16 cellular contexts compared by ENCODE assay signal in genomic region chr16:53235851-53236250, GRCh38.
DNase-seq lines count a peak whose midpoint lies in the region; ATAC-seq and TF ChIP-seq lines count a peak whose summit lies in the region.
"Had no signal": no experiment of that assay in that cellular context is flagged by ENCODE, and none has a peak within 500 bp of the region (broad histone marks: within the 10 kb centered on the region; RNA-seq: fewer than 3 reads in every experiment).

No MANE protein-coding gene starts in this region.

- H3K36me3 ChIP-seq in mesenchymal stem cell (ENCODE audit: control insufficient read depth in 1 of 2, insufficient read depth in 2 of 2, low read depth in 1 of 2, low read length in 2 of 2), result peaks cover 10 to 96% of the 10 kb centered on the region in 2 experiments

- WGBS in mesenchymal stem cell, result 44% methylated on average over 1 of the region's 3 CpGs

- intact Hi-C loops in Right ventricle myocardium inferior (cut with DNase I), result no loop called here

- DNase-seq in HCEC 1CT (peak; percentile 20), chondrocyte (ENCODE audit: low spot score) (no peak), mesenchymal stem cell (no peak), NCI-H345 (lab: John Stamatoyannopoulos, UW) (no peak), coronary artery (ENCODE audit: low spot score) (no peak), Right ventricle myocardium inferior (ENCODE audit: missing footprints) (no peak), NCI-H1436 (lab: John Stamatoyannopoulos, UW) (no peak)
- DNase-seq: COR-L47, DMS 273 treated with DMSO at 0.1 percent for 48 hours, DND-41, H7, NCI-H1092 treated with DMSO at 0.1 percent for 48 hours, NCI-H510A treated with DMSO at 0.1 percent for 48 hours, NCI-H82, OCI-M1 had no signal

- H4K8ac ChIP-seq in mesenchymal stem cell (ENCODE audit: low read length), result no peak overlapping the region

- H3K9ac ChIP-seq in mesenchymal stem cell (ENCODE audit: low read length), result peak overlapping the region; percentile 60

- no peaks in the 10 kb centered on the region for H3K9me3 Mint-ChIP-seq in chondrocyte (ENCODE audit: low read depth)

- H2BK12ac ChIP-seq in mesenchymal stem cell (ENCODE audit: low read length in 2 of 2), result no peak overlapping the region

- H3K4me3 Mint-ChIP-seq in chondrocyte (ENCODE audit: unreplicated experiment), result no peak overlapping the region
- H3K4me3 Mint-ChIP-seq: B cell had no signal

- H3K27me3 ChIP-seq in mesenchymal stem cell (ENCODE audit: control insufficient read depth in 1 of 2, insufficient read depth in 1 of 2, low read length in 2 of 2), result no peaks in the 10 kb centered on the region

- H3K27ac ChIP-seq in mesenchymal stem cell (ENCODE audit: low read length, poor library complexity, severe bottlenecking) (no peak overlapping the region), coronary artery (no peak overlapping the region)

- no peak overlapping the region for H2AFZ ChIP-seq in mesenchymal stem cell (ENCODE audit: low read depth, low read length)

- no peak overlapping the region for H3K23ac ChIP-seq in mesenchymal stem cell (ENCODE audit: low read length in 2 of 2)

- no peak overlapping the region for H2BK120ac ChIP-seq in mesenchymal stem cell (ENCODE audit: low read depth, low read length)

- no peaks in the 10 kb centered on the region for H3K27me3 Mint-ChIP-seq in chondrocyte (ENCODE audit: low read depth)
- H3K27me3 Mint-ChIP-seq: B cell had no signal

- H3K27ac Mint-ChIP-seq in chondrocyte (ENCODE audit: unreplicated experiment), result peak overlapping the region; percentile 24
- H3K27ac Mint-ChIP-seq: B cell had no signal

- no peak overlapping the region for H2BK5ac ChIP-seq in mesenchymal stem cell (ENCODE audit: low read depth, low read length, poor library complexity, severe bottlenecking)

- peaks cover 15% of the 10 kb centered on the region for H3K4me1 Mint-ChIP-seq in chondrocyte (ENCODE audit: low read depth)
- H3K4me1 Mint-ChIP-seq: B cell had no signal

- H3K4ac ChIP-seq in mesenchymal stem cell (ENCODE audit: low read depth in 1 of 2, low read length in 2 of 2), result no peak overlapping the region

- no peak overlapping the region for H3K14ac ChIP-seq in mesenchymal stem cell (ENCODE audit: low read length in 2 of 2)

- no peak overlapping the region for H3K4me3 ChIP-seq in mesenchymal stem cell (ENCODE audit: insufficient read depth in 1 of 2, low read depth in 1 of 2, low read length in 2 of 2)
- H3K4me3 ChIP-seq in coronary artery, result no peak overlapping the region

- no peak overlapping the region for H2BK15ac ChIP-seq in mesenchymal stem cell (ENCODE audit: low read depth, poor library complexity, severe bottlenecking)

- no peak overlapping the region for H4K91ac ChIP-seq in mesenchymal stem cell (ENCODE audit: low read length)

- H3K4me2 ChIP-seq in mesenchymal stem cell (ENCODE audit: low read length, poor library complexity, severe bottlenecking), result no peak overlapping the region

- ATAC-seq in Right ventricle myocardium inferior, result no peak

- no peaks in the 10 kb centered on the region for H3K4me1 ChIP-seq in mesenchymal stem cell (ENCODE audit: control insufficient read depth, insufficient read depth, low read depth, low read length)

- H3K18ac ChIP-seq in mesenchymal stem cell (ENCODE audit: low read depth in 1 of 2, low read length in 2 of 2), result no peak overlapping the region

- no peak overlapping the region for H2AK5ac ChIP-seq in mesenchymal stem cell (ENCODE audit: low read length, severe bottlenecking)

- H3K36me3 Mint-ChIP-seq in chondrocyte (ENCODE audit: low read depth), result peaks cover 30% of the 10 kb centered on the region

- TF ChIP-seq CTCF in chondrocyte (IDR thresholded peaks at IDR 0.05) (no peak), coronary artery (IDR thresholded peaks at IDR 0.05) (no peak)

- no peaks in the 10 kb centered on the region for H3K9me3 ChIP-seq in mesenchymal stem cell (ENCODE audit: control insufficient read depth, low read length)

- peaks cover 13% of the 10 kb centered on the region for H3K79me1 ChIP-seq in mesenchymal stem cell (replicated peaks; ENCODE audit: low read length, poor library complexity, severe bottlenecking)
